In genomic region chr20:32150291-32150848, GRCh38 we compare ENCODE assay signal across 20 cellular contexts.
"Had no signal": no experiment of that assay in that cellular context is flagged by ENCODE, and none has a peak within 500 bp of the region (broad histone marks: within the 10 kb centered on the region; RNA-seq: fewer than 3 reads in every experiment).

No MANE protein-coding gene starts in this region.

- H3K9me3 Mint-ChIP-seq: activated CD4-positive, alpha-beta memory T cell treated with anti-CD3 and anti-CD28 coated beads, Interleukin-2, amount 10 ng/mL, durations not matched to agents 7 days and 5 days; activated CD4-positive, alpha-beta T cell treated with anti-CD3 and anti-CD28 coated beads, Interleukin-2, amount 10 ng/mL, durations not matched to agents 24 days and 14 days; naive B cell; stimulated activated naive CD8-positive, alpha-beta T cell treated with anti-CD3 and anti-CD28 coated beads, Interleukin-15, Interleukin-2, amounts not matched to agents 100 ng/mL and 50 ng/mL, for 24 hours had no signal

- H3K4me1 ChIP-seq: breast epithelium had no signal

- H3K27me3 Mint-ChIP-seq: activated CD4-positive, alpha-beta memory T cell treated with anti-CD3 and anti-CD28 coated beads, Interleukin-2, amount 10 ng/mL, durations not matched to agents 7 days and 5 days; activated CD4-positive, alpha-beta T cell treated with anti-CD3 and anti-CD28 coated beads, Interleukin-2, amount 10 ng/mL, durations not matched to agents 24 days and 14 days; activated naive CD8-positive, alpha-beta T cell; naive B cell; stimulated activated naive CD8-positive, alpha-beta T cell treated with anti-CD3 and anti-CD28 coated beads, Interleukin-15, Interleukin-2, amounts not matched to agents 100 ng/mL and 50 ng/mL, for 24 hours had no signal

- H3K27ac Mint-ChIP-seq: activated CD4-positive, alpha-beta memory T cell treated with anti-CD3 and anti-CD28 coated beads, Interleukin-2, amount 10 ng/mL, durations not matched to agents 7 days and 5 days; activated CD4-positive, alpha-beta T cell treated with anti-CD3 and anti-CD28 coated beads, Interleukin-2, amount 10 ng/mL, durations not matched to agents 24 days and 14 days; activated naive CD8-positive, alpha-beta T cell; stimulated activated naive CD8-positive, alpha-beta T cell treated with anti-CD3 and anti-CD28 coated beads, Interleukin-15, Interleukin-2, amounts not matched to agents 100 ng/mL and 50 ng/mL, for 24 hours had no signal

- H3K4me3 Mint-ChIP-seq: activated CD4-positive, alpha-beta memory T cell treated with anti-CD3 and anti-CD28 coated beads, Interleukin-2, amount 10 ng/mL, durations not matched to agents 7 days and 5 days; activated CD4-positive, alpha-beta T cell treated with anti-CD3 and anti-CD28 coated beads, Interleukin-2, amount 10 ng/mL, durations not matched to agents 24 days and 14 days; activated naive CD8-positive, alpha-beta T cell; naive B cell; stimulated activated naive CD8-positive, alpha-beta T cell treated with anti-CD3 and anti-CD28 coated beads, Interleukin-15, Interleukin-2, amounts not matched to agents 100 ng/mL and 50 ng/mL, for 24 hours had no signal

- DNase-seq: activated CD4-positive, alpha-beta memory T cell treated with anti-CD3 and anti-CD28 coated beads, Interleukin-2, amount 10 ng/mL, durations not matched to agents 7 days and 5 days; activated CD4-positive, alpha-beta T cell treated with anti-CD3 and anti-CD28 coated beads, Interleukin-2, amount 10 ng/mL, durations not matched to agents 24 days and 14 days; activated effector memory CD4-positive, alpha-beta T cell treated with anti-CD3 and anti-CD28 coated beads, Interleukin-2, amount 50 U/mL, for 16 hours; amniotic stem cell; heart left ventricle; left cardiac atrium; mesendoderm; naive B cell; occipital lobe; posterior cingulate gyrus; stimulated activated CD4-positive, alpha-beta T cell treated with anti-CD3 and anti-CD28 coated beads, Interleukin-4, amount 100 ng/mL, for 1 hour; tibial artery had no signal

- H3K9me3 ChIP-seq: breast epithelium, gastroesophageal sphincter, heart left ventricle, tibial artery had no signal

- ATAC-seq: activated CD4-positive, CD25-positive, alpha-beta regulatory T cell treated with anti-CD3 and anti-CD28 coated beads, Interleukin-2, amount 50 U/mL, for 24 hours; gastroesophageal sphincter; heart left ventricle; left cardiac atrium had no signal

- H3K27ac ChIP-seq: breast epithelium, coronary artery, epithelial cell of prostate, gastroesophageal sphincter, heart left ventricle, tibial artery, VCaP had no signal

- H3K4me3 ChIP-seq: breast epithelium, coronary artery, gastroesophageal sphincter, heart left ventricle, tibial artery had no signal

- H3K27me3 ChIP-seq: breast epithelium, gastroesophageal sphincter, heart left ventricle, tibial artery had no signal
